In genomic region chr16:5196204-5196603, GRCh38 we compare ENCODE assay signal across 21 cellular contexts.
DNase-seq lines count a peak whose midpoint lies in the region; ATAC-seq, FAIRE-seq and TF ChIP-seq lines count a peak whose summit lies in the region.
"Had no signal": no experiment of that assay in that cellular context is flagged by ENCODE, and none has a peak within 500 bp of the region (broad histone marks: within the 10 kb centered on the region; RNA-seq: fewer than 3 reads in every experiment).

No MANE protein-coding gene starts in this region.

- H3K4me1 ChIP-seq in sigmoid colon, result no peaks in the 10 kb centered on the region
- H3K4me1 ChIP-seq: BLaER1 had no signal

- TF ChIP-seq EP300 in sigmoid colon (IDR thresholded peaks at IDR 0.05), result no peak

- H3K4me3 ChIP-seq in sigmoid colon, result no peak overlapping the region
- H3K4me3 ChIP-seq: BLaER1, K562 had no signal

- no peaks in the 10 kb centered on the region for H3K36me3 Mint-ChIP-seq in activated naive CD4-positive, alpha-beta T cell treated with anti-CD3 and anti-CD28 coated beads for 36 hours (ENCODE audit: low read depth)
- H3K36me3 Mint-ChIP-seq: CD14-positive monocyte; CD4-positive, alpha-beta memory T cell had no signal

- intact Hi-C loops in sigmoid colon (cut with DNase I), result no loop called here
- intact Hi-C loops in activated naive CD4-positive, alpha-beta T cell treated with anti-CD3 and anti-CD28 coated beads for 36 hours (cut with micrococcal nuclease), result no loop called here

- ATAC-seq in GM19025 (IDR thresholded peaks at IDR 0.05; ENCODE audit: low read depth, unreplicated experiment) (peak; percentile 54), HG02798 (IDR thresholded peaks at IDR 0.05; ENCODE audit: poor library complexity, unreplicated experiment) (peak; percentile 41), HG02588 (IDR thresholded peaks at IDR 0.05; ENCODE audit: unreplicated experiment) (no peak)
- ATAC-seq: HCT116, K562 had no signal

- peaks cover 5% of the 10 kb centered on the region for H3K27me3 Mint-ChIP-seq in activated naive CD4-positive, alpha-beta T cell treated with anti-CD3 and anti-CD28 coated beads for 36 hours (ENCODE audit: low read depth)

- H3K9me3 Mint-ChIP-seq in activated naive CD4-positive, alpha-beta T cell treated with anti-CD3 and anti-CD28 coated beads for 36 hours, result no peaks in the 10 kb centered on the region

- no peak for TF ChIP-seq POLR2A in sigmoid colon (IDR thresholded peaks at IDR 0.05)

- no peak overlapping the region for H3K4me3 Mint-ChIP-seq in activated naive CD4-positive, alpha-beta T cell treated with anti-CD3 and anti-CD28 coated beads for 36 hours
- H3K4me3 Mint-ChIP-seq: CD14-positive monocyte, HFFc6 had no signal

- H3K36me3 ChIP-seq in sigmoid colon, result no peaks in the 10 kb centered on the region
- H3K36me3 ChIP-seq: BLaER1 had no signal

- H3K27ac ChIP-seq in sigmoid colon, result no peak overlapping the region
- H3K27ac ChIP-seq: BLaER1 had no signal

- CTCF ChIA-PET in activated naive CD4-positive, alpha-beta T cell treated with anti-CD3 and anti-CD28 coated beads for 36 hours (lab: Charles Lee), result no interaction called here

- no peaks in the 10 kb centered on the region for H3K4me1 Mint-ChIP-seq in activated naive CD4-positive, alpha-beta T cell treated with anti-CD3 and anti-CD28 coated beads for 36 hours (ENCODE audit: low read depth)
- H3K4me1 Mint-ChIP-seq: CD14-positive monocyte; CD4-positive, alpha-beta memory T cell had no signal

- H3K27me3 ChIP-seq in sigmoid colon, result no peaks in the 10 kb centered on the region
- H3K27me3 ChIP-seq: BLaER1 had no signal

- H3K9me3 ChIP-seq in sigmoid colon, result no peaks in the 10 kb centered on the region
- H3K9me3 ChIP-seq: BLaER1 had no signal

- no peak for DNase-seq in GM18507 (ENCODE audit: extremely low spot score, insufficient read length, low read depth)
- DNase-seq in mesenteric fat pad (ENCODE audit: low spot score), result peak; percentile 2
- no peak for DNase-seq in sigmoid colon
- no peak for DNase-seq in activated naive CD4-positive, alpha-beta T cell treated with anti-CD3 and anti-CD28 coated beads for 36 hours
- DNase-seq: 8988T; CD4-positive, alpha-beta memory T cell; DMS153; DMS79; GDM1; GOT3; H7; HFFc6; IMR-90 had no signal

- peak; percentile 56 for FAIRE-seq in GM18507 (lab: Jason Lieb, UNC)
- FAIRE-seq: HTR-8/SVneo, K562 had no signal

- no peak for TF ChIP-seq CTCF in sigmoid colon (IDR thresholded peaks at IDR 0.05)

- 91% methylated on average over 3 of the region's 3 CpGs for WGBS in sigmoid colon, 2 donors

- no peak overlapping the region for H3K27ac Mint-ChIP-seq in activated naive CD4-positive, alpha-beta T cell treated with anti-CD3 and anti-CD28 coated beads for 36 hours
- H3K27ac Mint-ChIP-seq: CD14-positive monocyte; CD4-positive, alpha-beta memory T cell; HFFc6 had no signal
